Comparison of ENCODE assay signal across 11 cellular contexts in genomic region chr1:85148524-85149250, GRCh38. TPM values are rescaled to one million over a fixed set of nuclear protein-coding genes. Genes with fewer than 3 reads are reported as not detected.
DNase-seq lines count a peak whose midpoint lies in the region; ATAC-seq, FAIRE-seq and TF ChIP-seq lines count a peak whose summit lies in the region.
"Had no signal": no experiment of that assay in that cellular context is flagged by ENCODE, and none has a peak within 500 bp of the region (broad histone marks: within the 10 kb centered on the region; RNA-seq: fewer than 3 reads in every experiment).

No MANE protein-coding gene starts in this region.

- no peak for TF ChIP-seq CTCF in fibroblast of mammary gland (conservative IDR thresholded peaks at IDR 0.05; ENCODE audit: control insufficient read depth, insufficient read depth, low read depth, low read length)
- no peak for TF ChIP-seq CTCF in D721Med (IDR thresholded peaks at IDR 0.05; ENCODE audit: insufficient read depth, missing control alignments)

- ATAC-seq in GM21423 (IDR thresholded peaks at IDR 0.05; ENCODE audit: unreplicated experiment) (peak; percentile 90), HG03460 (IDR thresholded peaks at IDR 0.05; ENCODE audit: unreplicated experiment) (peak; percentile 90)
- ATAC-seq: HCT116 had no signal

- TF ChIP-seq POLR2A in GM12892 (IDR thresholded peaks at IDR 0.05; ENCODE audit: low read depth, low read length), result no peak
- no peak for TF ChIP-seq POLR2A in erythroblast (IDR thresholded peaks at IDR 0.05; ENCODE audit: low read length)

- FAIRE-seq in GM12892 (lab: Jason Lieb, UNC) (peak; percentile 70), D721Med (lab: Jason Lieb, UNC) (no peak)

- peak; percentile 3 for DNase-seq in GM12892 (ENCODE audit: insufficient read length)
- peak; percentile 48 for DNase-seq in fibroblast of mammary gland (ENCODE audit: low read depth)
- DNase-seq in D721Med (ENCODE audit: insufficient read length, low spot score), result no peak
- no peak for DNase-seq in cerebellar nuclear complex (lab: John Stamatoyannopoulos, UW)
- no peak for DNase-seq in NK-92 (lab: John Stamatoyannopoulos, UW; ENCODE audit: unreplicated experiment)
- no peak for DNase-seq in erythroblast (lab: John Stamatoyannopoulos, UW)
- DNase-seq: activated B cell treated with CpG ODN at 0.5 μM for 24 hours; stimulated activated CD4-positive, alpha-beta T cell treated with anti-CD3 and anti-CD28 coated beads, Interleukin-2, amount 100 ng/mL, for 48 hours had no signal

- H3K4me3 ChIP-seq in fibroblast of mammary gland (ENCODE audit: control insufficient read depth, low read depth, low read length), result no peak overlapping the region

RNA-seq across cellular contexts. Expression of gene SYDE2, which starts 52.1 kb away (rescaled TPM):
- polyA plus RNA-seq in GM12892 (2012; ENCODE audit: missing spikeins), result 1.6 TPM

Comparison
In these comparisons a context has a peak if more than half of its experiments do, and no peak if none do; other contexts are left out.
1. DNase-seq: peak in GM12892 (single experiment) and fibroblast of mammary gland (single experiment); none in D721Med (single experiment), cerebellar nuclear complex (0 of 2), NK-92 (single experiment) and erythroblast (0 of 2).